Comparison of ENCODE assay signal across 1 cellular context in the genomic region with DNA sequence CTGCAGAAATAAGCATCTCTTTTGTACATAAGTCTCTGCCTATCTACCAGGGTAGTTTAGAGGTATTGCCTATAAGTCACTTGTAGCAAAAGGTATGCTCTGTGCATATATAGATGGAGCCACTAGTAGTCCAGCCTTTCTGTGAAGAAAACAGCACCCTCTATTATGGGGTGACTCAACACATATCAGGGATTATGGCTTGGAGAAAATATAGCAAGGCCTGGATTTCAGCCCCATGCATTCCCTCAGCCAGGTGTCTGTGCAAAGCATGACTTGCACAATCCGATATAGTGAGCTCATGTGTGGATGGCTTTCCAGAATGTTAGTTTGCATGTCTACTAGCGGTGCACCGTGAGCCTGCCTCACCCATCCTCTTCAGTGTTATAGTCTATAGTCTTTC.
TF ChIP-seq lines count a peak whose summit lies in the region.

No MANE protein-coding gene starts in this region.

TF ChIP-seq in IMR-90, 13 proteins besides CTCF, POLR2A, EP300 and RAD21:
- TF ChIP-seq CHD1 (IDR thresholded peaks at IDR 0.05; ENCODE audit: low read depth, low read length) (no peak), RCOR1 (IDR thresholded peaks at IDR 0.05; ENCODE audit: insufficient replicate concordance, low read length) (no peak), RFX5 (IDR thresholded peaks at IDR 0.05; ENCODE audit: low read depth, low read length) (no peak), NFE2L2 (IDR thresholded peaks at IDR 0.05; ENCODE audit: low read depth, low read length) (peak; percentile 47)
- TF ChIP-seq, protein P1, sequence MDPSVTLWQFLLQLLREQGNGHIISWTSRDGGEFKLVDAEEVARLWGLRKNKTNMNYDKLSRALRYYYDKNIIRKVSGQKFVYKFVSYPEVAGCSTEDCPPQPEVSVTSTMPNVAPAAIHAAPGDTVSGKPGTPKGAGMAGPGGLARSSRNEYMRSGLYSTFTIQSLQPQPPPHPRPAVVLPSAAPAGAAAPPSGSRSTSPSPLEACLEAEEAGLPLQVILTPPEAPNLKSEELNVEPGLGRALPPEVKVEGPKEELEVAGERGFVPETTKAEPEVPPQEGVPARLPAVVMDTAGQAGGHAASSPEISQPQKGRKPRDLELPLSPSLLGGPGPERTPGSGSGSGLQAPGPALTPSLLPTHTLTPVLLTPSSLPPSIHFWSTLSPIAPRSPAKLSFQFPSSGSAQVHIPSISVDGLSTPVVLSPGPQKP (IDR thresholded peaks at IDR 0.05; ENCODE audit: borderline replicate concordance, low read depth, low read length): no peak
